8 cellular contexts compared by ENCODE assay signal in the genomic region with DNA sequence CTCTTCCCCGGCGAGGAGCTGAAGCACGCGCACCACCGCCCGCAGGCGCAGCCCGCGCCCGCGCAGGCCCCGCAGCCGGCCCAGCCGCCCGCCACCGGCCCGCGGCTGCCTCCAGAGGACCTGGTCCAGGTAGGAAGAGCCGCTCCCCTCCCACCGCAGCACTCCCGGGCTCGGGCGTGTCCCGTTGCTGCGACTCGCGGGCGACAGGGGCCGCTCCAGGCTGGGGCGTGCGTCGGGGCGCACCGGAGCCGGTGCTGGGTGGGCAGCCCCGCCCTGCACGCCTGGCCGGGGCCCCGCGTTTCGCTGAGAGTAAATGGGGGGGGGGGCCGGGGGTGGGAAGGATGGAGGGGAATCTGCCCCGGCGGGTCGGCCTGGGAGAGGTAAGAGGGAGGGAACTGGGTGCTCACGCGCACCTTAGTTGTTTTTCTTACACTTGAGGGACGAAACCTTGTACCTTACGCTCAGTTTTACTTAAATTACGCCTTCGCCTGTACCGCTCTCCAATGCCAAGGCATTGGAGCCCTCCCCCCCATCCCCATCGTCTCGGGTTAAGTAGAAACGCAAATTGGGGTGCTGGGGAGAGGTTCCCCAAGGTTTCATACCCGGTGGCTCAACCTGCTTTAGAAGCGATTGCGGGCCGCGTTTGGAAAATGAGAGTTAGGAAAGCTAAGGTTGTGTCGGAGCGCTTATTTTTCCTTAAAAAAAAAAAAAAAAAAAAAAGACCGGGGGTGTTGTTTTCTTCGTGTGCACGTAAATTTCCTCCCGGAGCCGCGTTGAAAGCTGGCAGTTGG. TPM values are rescaled to one million over a fixed set of nuclear protein-coding genes. Genes with fewer than 3 reads are reported as not detected.
A peak's percentile ranks its signal among the peaks of the same experiment; 100 is the strongest.
DNase-seq lines count a peak whose midpoint lies in the region; ATAC-seq and TF ChIP-seq lines count a peak whose summit lies in the region.

No MANE protein-coding gene starts in this region.

- WGBS in thymus: under 1% methylated on average over 68 of the region's 68 CpGs

- RAD21 ChIA-PET in HCT116 (lab: Charles Lee; ENCODE audit: low non-redundant PET in 1 of 2, low total read pairs in 2 of 2, uncharacterized antibody in 2 of 2, unreplicated experiment in 2 of 2): no interaction called here

- H3K9me2 ChIP-seq in HCT116 (ENCODE audit: insufficient read depth): no peaks in the 10 kb centered on the region

- H3K4me2 ChIP-seq in HCT116 (ENCODE audit: low read length): peak overlapping the region; percentile 90

- H3K27me3 ChIP-seq in HCT116 (ENCODE audit: insufficient read depth, low read length) (no peaks in the 10 kb centered on the region), MG63 (no peaks in the 10 kb centered on the region), thymus (ENCODE audit: control insufficient read depth, insufficient read depth) (peaks cover 35% of the 10 kb centered on the region)

- no peak for TF ChIP-seq POLR2A in HCT116 (IDR thresholded peaks at IDR 0.05; ENCODE audit: borderline replicate concordance, extremely low read depth, insufficient read depth, insufficient read length)

- CTCF ChIA-PET in HCT116 (lab: Charles Lee): interaction anchor here (1.2 to 1.4 kb wide), 2 partner anchors 220 to 357 kb away, joined by 3 read pairs; no protein-coding TSS in a partner anchor

- H3K9me3 Mint-ChIP-seq in naive B cell: no peaks in the 10 kb centered on the region

- H3K36me3 ChIP-seq in HCT116 (ENCODE audit: control insufficient read depth in 1 of 2, insufficient read depth in 2 of 2, low read length in 2 of 2) (peaks cover 9 to 22% of the 10 kb centered on the region in 2 experiments), MG63 (peaks cover 28% of the 10 kb centered on the region), thymus (ENCODE audit: control insufficient read depth, insufficient read depth) (no peaks in the 10 kb centered on the region)

- H3K4me3 ChIP-seq in HCT116 (replicated peaks in 1 of 2; ENCODE audit: low read depth in 1 of 2, low read length in 2 of 2) (peak overlapping the region; percentile 75 to 86), MG63 (peak overlapping the region; percentile 80), epithelial cell of esophagus (ENCODE audit: low read length) (peak overlapping the region; percentile 91), thymus (ENCODE audit: low read length) (peak overlapping the region; percentile 72)

- H3K27ac ChIP-seq in HCT116 (ENCODE audit: low read depth, low read length): peak overlapping the region; percentile 83
- peak overlapping the region; percentile 71 for H3K27ac ChIP-seq in thymus (ENCODE audit: low read depth)

- ATAC-seq in HCT116 (peak; percentile 46), naive B cell (ENCODE audit: low read depth in 2 of 2) (peak; percentile 17 to 22)

- H3K27ac Mint-ChIP-seq in naive B cell: peak overlapping the region in 1 of 6 donors; percentile 15

- BruUV-seq in HCT116 (replicated peaks; lab: Mats Ljungman, UMichigan): no TSS peak

- H3K4me3 Mint-ChIP-seq in naive B cell: peak overlapping the region; percentile 73 to 93 (median 84)

- DNase-seq in NCI-H1436 (lab: John Stamatoyannopoulos, UW) (peak; percentile 72), NCI-H1436 treated with DMSO at 0.1 percent for 48 hours (lab: John Stamatoyannopoulos, UW) (no peak), HCT116 (ENCODE audit: low read depth, low spot score) (no peak), MG63 (peak; percentile 48), epithelial cell of esophagus (ENCODE audit: low read depth) (peak; percentile 40), naive B cell (peak; percentile 33)
- DNase-seq in activated CD4-positive, alpha-beta T cell treated with anti-CD3 and anti-CD28 coated beads, Interleukin-2, amount 50 U/mL, for 1 hour: peak; percentile 40

- no peak overlapping the region for H2AFZ ChIP-seq in HCT116 (ENCODE audit: low read depth, low read length, poor library complexity, severe bottlenecking)

- H3K4me1 Mint-ChIP-seq in naive B cell: peaks cover 12 to 21% (median 21%) of the 10 kb centered on the region in 3 donors

- intact Hi-C loops in HCT116 (cut with micrococcal nuclease): loop anchor here (5.0 to 10.0 kb wide), 3 partner anchors 217 to 648 kb away; no protein-coding TSS in a partner anchor

- no peaks in the 10 kb centered on the region for H3K9me3 ChIP-seq in HCT116 (ENCODE audit: control insufficient read depth in 1 of 2, insufficient read depth in 1 of 2, low read depth in 1 of 2, low read length in 2 of 2)
- no peaks in the 10 kb centered on the region for H3K9me3 ChIP-seq in MG63
- H3K9me3 ChIP-seq in thymus (ENCODE audit: control insufficient read depth): no peaks in the 10 kb centered on the region

- peaks cover 4% of the 10 kb centered on the region; the same call in 1 of the 2 replicates for H4K20me1 ChIP-seq in HCT116 (ENCODE audit: insufficient read depth)

- peak overlapping the region; percentile 80 for H3K9ac ChIP-seq in HCT116 (ENCODE audit: low read length)

- POLR2A ChIA-PET in HCT116 (lab: Charles Lee): interaction anchor here (0.7 to 1.4 kb wide), 3 partner anchors 10 to 78 kb away, joined by 4 to 5 read pairs (median 4); no protein-coding TSS in a partner anchor

- peak; percentile 53 for TF ChIP-seq RAD21 in HCT116 (IDR thresholded peaks at IDR 0.05; ENCODE audit: low read depth)

- peak in 1 of 3 experiments; percentile 15; a peak in 1 of 6 replicates for TF ChIP-seq CTCF in HCT116 (IDR thresholded peaks at IDR 0.05 in 2 of 3, conservative IDR thresholded peaks at IDR 0.05 in 1 of 3; ENCODE audit: borderline replicate concordance in 1 of 3, insufficient read depth in 1 of 3, low read depth in 2 of 3, low read length in 2 of 3)
- no peak for TF ChIP-seq CTCF in epithelial cell of esophagus (IDR thresholded peaks at IDR 0.05; ENCODE audit: insufficient read depth, low read depth, low read length, missing control alignments)

- peaks cover 0 to 7% of the 10 kb centered on the region in 2 donors for H3K36me3 Mint-ChIP-seq in naive B cell

- H3K4me1 ChIP-seq in HCT116 (ENCODE audit: control insufficient read depth in 1 of 2, insufficient read depth in 2 of 2, low read length in 2 of 2): peaks cover 34 to 59% of the 10 kb centered on the region in 2 experiments
- peaks cover 10% of the 10 kb centered on the region for H3K4me1 ChIP-seq in thymus (ENCODE audit: control insufficient read depth, insufficient read depth, low read length)

- peaks cover 55% of the 10 kb centered on the region for H3K79me2 ChIP-seq in HCT116 (ENCODE audit: insufficient read depth, low read length)

- peaks cover 29 to 61% (median 45%) of the 10 kb centered on the region in 3 donors for H3K27me3 Mint-ChIP-seq in naive B cell

TF ChIP-seq in HCT116, 20 proteins besides CTCF, POLR2A, EP300 and RAD21:
- no peak for TF ChIP-seq ZBTB33 (IDR thresholded peaks at IDR 0.05; ENCODE audit: extremely low read depth, insufficient replicate concordance, low read length)
- TF ChIP-seq ZFX (IDR thresholded peaks at IDR 0.05): peak; percentile 50; the same call in 1 of the 2 replicates

RNA-seq across cellular contexts. Expression of gene KLF5, which starts 0.8 kb away (rescaled TPM):
- 59.2 TPM for total RNA-seq in HCT116 (2021; ENCODE audit: unreplicated experiment)
- 43.8 and 54.0 TPM in 2 replicates for polyA plus RNA-seq in HCT116 (2012)
- total RNA-seq in MG63 (2014; rRNA removed; shearing (Covaris generic); ENCODE audit: low replicate concordance): 2.6 and 4.4 TPM in 2 replicates
- 1 to 10 TPM in 3 of 6 donors, under 1 TPM in 3; 0.51 to 2.7 (median 1.1) TPM for polyA plus RNA-seq in naive B cell (ENCODE audit: low read depth in 6 of 6)
- polyA plus RNA-seq in thymus: 78.5 TPM

Comparison
In these comparisons a context has a peak if more than half of its experiments do, and no peak if none do; other contexts are left out.
1. DNase-seq: peak in NCI-H1436 (single experiment), MG63 (single experiment), activated CD4-positive, alpha-beta T cell treated with anti-CD3 and anti-CD28 coated beads, Interleukin-2, amount 50 U/mL, for 1 hour (single experiment), epithelial cell of esophagus (single experiment) and naive B cell (single experiment); none in NCI-H1436 treated with DMSO at 0.1 percent for 48 hours (single experiment) and HCT116 (single experiment).
2. RNA of gene KLF5, which starts 0.8 kb away (total RNA-seq): 59.2 TPM in HCT116 (single experiment); 2.6 to 4.4 TPM in MG63; every median in the first group is over 10 times any median in the second.
3. Peak in every context shown above with its lines, with median percentiles within 50 percentile points of each other: H3K4me3 ChIP-seq.